ENCODE assay signal across 36 cellular contexts in the genomic region with DNA sequence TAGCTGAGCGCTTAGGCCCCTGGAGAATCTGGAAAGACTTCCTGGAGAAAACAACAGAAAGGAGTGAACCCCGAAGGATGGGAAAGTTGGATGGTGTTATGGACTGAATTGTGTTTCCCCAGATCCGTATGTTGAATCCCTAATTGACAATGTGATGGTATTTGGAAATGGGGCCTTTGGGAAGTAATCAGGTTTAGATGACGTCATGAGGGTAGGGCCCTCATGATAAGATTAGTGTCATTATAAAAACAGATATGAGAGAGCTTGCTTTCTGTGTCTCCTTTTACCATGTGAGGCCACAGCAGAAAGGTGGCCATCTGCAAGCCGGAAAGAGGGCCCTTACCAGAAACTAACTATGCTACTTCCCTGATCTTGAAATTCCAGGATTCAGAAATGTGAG.
"Had no signal": no experiment of that assay in that cellular context is flagged by ENCODE, and none has a peak within 500 bp of the region (broad histone marks: within the 10 kb centered on the region; RNA-seq: fewer than 3 reads in every experiment).

No MANE protein-coding gene starts in this region.

- H3K4me3 ChIP-seq: MG63 had no signal

- DNase-seq: Karpas-422, Kasumi-1, MG63, MM.1S, MV-4-11, NCI-H1048, NCI-H1092, NCI-H1092 treated with DMSO at 0.1 percent for 48 hours, NCI-H1105, NCI-H1105 treated with DMSO at 0.1 percent for 48 hours, NCI-H1417, NCI-H1417 treated with DMSO at 0.1 percent for 48 hours, NCI-H1436, NCI-H1436 treated with DMSO at 0.1 percent for 48 hours, NCI-H146, NCI-H1694, NCI-H1694 treated with DMSO at 0.1 percent for 48 hours, NCI-H187, NCI-H187 treated with DMSO at 0.1 percent for 48 hours, NCI-H1930, NCI-H2029, NCI-H2029 treated with DMSO at 0.1 percent for 48 hours, NCI-H2081, NCI-H2081 treated with DMSO at 0.1 percent for 48 hours, NCI-H2107, NCI-H2171, NCI-H2171 treated with DMSO at 0.1 percent for 48 hours, NCI-H2227 treated with DMSO at 0.1 percent for 48 hours, NCI-H226, NCI-H345, NCI-H446, NCI-H446 treated with DMSO at 0.1 percent for 48 hours, NCI-H510A, NCI-H510A treated with DMSO at 0.1 percent for 48 hours, NCI-H524, NCI-H524 treated with DMSO at 0.1 percent for 48 hours had no signal

- H3K9me3 ChIP-seq: MG63 had no signal

- H3K36me3 ChIP-seq: MG63 had no signal

- H3K27me3 ChIP-seq: MG63 had no signal
